Comparison of ENCODE assay signal across 13 cellular contexts in genomic region chr15:31974154-31974794, GRCh38. TPM values are rescaled to one million over a fixed set of nuclear protein-coding genes. Genes with fewer than 3 reads are reported as not detected.
"Had no signal": no experiment of that assay in that cellular context is flagged by ENCODE, and none has a peak within 500 bp of the region (broad histone marks: within the 10 kb centered on the region; RNA-seq: fewer than 3 reads in every experiment).

No MANE protein-coding gene starts in this region.

- H3K36me3 ChIP-seq: brain microvascular endothelial cell, cardiac muscle cell, SJSA1 had no signal

- DNase-seq: activated CD4-positive, CD25-positive, alpha-beta regulatory T cell treated with anti-CD3 and anti-CD28 coated beads, Interleukin-2, amount 50 U/mL, for 72 hours; activated CD8-positive, alpha-beta memory T cell treated with anti-CD3 and anti-CD28 coated beads for 24 hours; activated gamma-delta T cell; activated T-cell treated with anti-CD3 and anti-CD28 coated beads, Interleukin-2, amount 50 U/mL, for 4 hours; NK-92 treated with Interleukin-12 subunit alpha and Interleukin-12 subunit beta, amount 100 ng/mL, for 24 hours had no signal

- H3K4me3 Mint-ChIP-seq: activated CD4-positive, alpha-beta memory T cell treated with anti-CD3 and anti-CD28 coated beads for 36 hours; activated CD4-positive, alpha-beta T cell treated with anti-CD3 and anti-CD28 coated beads, Interleukin-2, amount 10 ng/mL, durations not matched to agents 7 days and 5 days; T-helper 1 cell treated with Interleukin-12 subunit alpha and Interleukin-12 subunit beta and Interleukin-4 antibody, amounts not matched to agents 30 μg/mL and 1 μg/mL, for 36 hours had no signal

- H3K4me3 ChIP-seq: cardiac muscle cell, SJSA1 had no signal

- H3K27ac Mint-ChIP-seq: activated CD4-positive, alpha-beta memory T cell treated with anti-CD3 and anti-CD28 coated beads for 36 hours; activated CD4-positive, alpha-beta T cell treated with anti-CD3 and anti-CD28 coated beads, Interleukin-2, amount 10 ng/mL, durations not matched to agents 7 days and 5 days; activated naive CD4-positive, alpha-beta T cell treated with anti-CD3 and anti-CD28 coated beads for 36 hours; activated naive CD8-positive, alpha-beta T cell treated with anti-CD3 and anti-CD28 coated beads for 36 hours; T-helper 1 cell treated with Interleukin-12 subunit alpha and Interleukin-12 subunit beta and Interleukin-4 antibody, amounts not matched to agents 30 μg/mL and 1 μg/mL, for 36 hours had no signal

- H3K9me3 Mint-ChIP-seq: activated CD4-positive, alpha-beta memory T cell treated with anti-CD3 and anti-CD28 coated beads for 36 hours; activated CD4-positive, alpha-beta T cell treated with anti-CD3 and anti-CD28 coated beads, Interleukin-2, amount 10 ng/mL, durations not matched to agents 7 days and 5 days; activated naive CD4-positive, alpha-beta T cell treated with anti-CD3 and anti-CD28 coated beads for 36 hours; activated naive CD8-positive, alpha-beta T cell treated with anti-CD3 and anti-CD28 coated beads for 36 hours; activated T-cell treated with anti-CD3 and anti-CD28 coated beads, Interleukin-2, amount 50 U/mL, for 4 hours; T-helper 1 cell treated with Interleukin-12 subunit alpha and Interleukin-12 subunit beta and Interleukin-4 antibody, amounts not matched to agents 30 μg/mL and 1 μg/mL, for 36 hours had no signal

- H3K27ac ChIP-seq: brain microvascular endothelial cell, cardiac muscle cell, SJSA1 had no signal

- H3K27me3 ChIP-seq: brain microvascular endothelial cell had no signal

- H3K9me3 ChIP-seq: SJSA1 had no signal

- H3K36me3 Mint-ChIP-seq: activated CD4-positive, alpha-beta memory T cell treated with anti-CD3 and anti-CD28 coated beads for 36 hours; activated naive CD8-positive, alpha-beta T cell treated with anti-CD3 and anti-CD28 coated beads for 36 hours had no signal

RNA-seq across cellular contexts. Expression of gene CHRNA7, which starts 56.0 kb away (rescaled TPM):
- total RNA-seq: activated CD4-positive, alpha-beta memory T cell treated with anti-CD3 and anti-CD28 coated beads for 36 hours; activated CD4-positive, alpha-beta T cell treated with anti-CD3 and anti-CD28 coated beads, Interleukin-2, amount 10 ng/mL, durations not matched to agents 7 days and 5 days; activated naive CD4-positive, alpha-beta T cell treated with anti-CD3 and anti-CD28 coated beads for 36 hours had no signal
